Comparison of ENCODE assay signal across 20 cellular contexts in genomic region chr21:29730281-29730680, GRCh38.
DNase-seq lines count a peak whose midpoint lies in the region; ATAC-seq, FAIRE-seq and TF ChIP-seq lines count a peak whose summit lies in the region.
"Had no signal": no experiment of that assay in that cellular context is flagged by ENCODE, and none has a peak within 500 bp of the region (broad histone marks: within the 10 kb centered on the region; RNA-seq: fewer than 3 reads in every experiment).

No MANE protein-coding gene starts in this region.

- no peaks in the 10 kb centered on the region for H3K4me1 Mint-ChIP-seq in type B pancreatic cell (ENCODE audit: unreplicated experiment)
- H3K4me1 Mint-ChIP-seq: CD14-positive monocyte; CD4-positive, alpha-beta memory T cell had no signal

- no peak overlapping the region for H3K4ac ChIP-seq in IMR-90 (ENCODE audit: low read depth, low read length)

- no peaks in the 10 kb centered on the region for H3K36me3 Mint-ChIP-seq in type B pancreatic cell
- H3K36me3 Mint-ChIP-seq: CD14-positive monocyte; CD4-positive, alpha-beta memory T cell had no signal

- no peak for TF ChIP-seq RAD21 in IMR-90 (IDR thresholded peaks at IDR 0.05; ENCODE audit: low read length)

- H2BK20ac ChIP-seq in IMR-90 (ENCODE audit: low read depth, low read length): no peak overlapping the region

- no peaks in the 10 kb centered on the region for H3K9me3 ChIP-seq in IMR-90 (ENCODE audit: control insufficient read depth, insufficient read depth, low read length)
- H3K9me3 ChIP-seq in small intestine (ENCODE audit: control insufficient read depth, low read depth): no peaks in the 10 kb centered on the region
- H3K9me3 ChIP-seq: BLaER1 had no signal

- no peaks in the 10 kb centered on the region; the same call in 1 of the 2 replicates for H3K27me3 ChIP-seq in IMR-90 (ENCODE audit: control insufficient read depth, insufficient read depth, low read length)
- no peaks in the 10 kb centered on the region for H3K27me3 ChIP-seq in small intestine (ENCODE audit: control insufficient read depth in 2 of 2, insufficient read depth in 2 of 2, low read length in 2 of 2)
- H3K27me3 ChIP-seq: BLaER1 had no signal

- no peak overlapping the region for H3K27ac Mint-ChIP-seq in type B pancreatic cell
- H3K27ac Mint-ChIP-seq: CD14-positive monocyte; CD4-positive, alpha-beta memory T cell; HFFc6 had no signal

- no peak overlapping the region for H2BK120ac ChIP-seq in IMR-90 (ENCODE audit: low read depth, low read length)

- H2AK9ac ChIP-seq in IMR-90 (replicated peaks; ENCODE audit: low read depth, low read length, poor library complexity): no peak overlapping the region

- H3K79me1 ChIP-seq in IMR-90 (ENCODE audit: low read depth in 1 of 2, low read length in 2 of 2): no peaks in the 10 kb centered on the region

- ATAC-seq in IMR-90 (ENCODE audit: low read depth): peak; percentile 27; the same call in 1 of the 2 replicates
- ATAC-seq: HCT116, HepG2 had no signal

- no peak overlapping the region for H3K4me2 ChIP-seq in IMR-90 (ENCODE audit: low read depth, low read length)
- H3K4me2 ChIP-seq: BLaER1 had no signal

- in situ Hi-C loops in IMR-90 (cut with MboI; ENCODE audit: low sequenced_read_pairs): no loop called here

- no peak overlapping the region for H4K5ac ChIP-seq in IMR-90 (ENCODE audit: low read depth, low read length)

- H2BK15ac ChIP-seq in IMR-90 (ENCODE audit: low read depth, low read length): no peak overlapping the region

- no peak overlapping the region for H2BK5ac ChIP-seq in IMR-90 (ENCODE audit: low read depth, low read length, poor library complexity, severe bottlenecking)

- no TSS peak for BruUV-seq in IMR-90 (replicated peaks; lab: Mats Ljungman, UMichigan)

- no peak overlapping the region for H3K23ac ChIP-seq in IMR-90 (ENCODE audit: low read depth, low read length)

- no peaks in the 10 kb centered on the region for H4K20me1 ChIP-seq in IMR-90 (ENCODE audit: insufficient read depth, low read length)
- H4K20me1 ChIP-seq: BLaER1 had no signal

- dilution Hi-C loops in IMR-90 (cut with HindIII; ENCODE audit: low sequenced_read_pairs, unreplicated experiment): no loop called here

- no peak for TF ChIP-seq POLR2A in IMR-90 (IDR thresholded peaks at IDR 0.05; ENCODE audit: low read depth, low read length)

- no peak for FAIRE-seq in small intestine (lab: Jason Lieb, UNC)
- FAIRE-seq: HepG2 had no signal

- H3K4me3 Mint-ChIP-seq in type B pancreatic cell: no peak overlapping the region
- H3K4me3 Mint-ChIP-seq: CD14-positive monocyte; CD4-positive, alpha-beta memory T cell; HFFc6 had no signal

- H4K8ac ChIP-seq in IMR-90 (ENCODE audit: low read depth in 2 of 2, low read length in 2 of 2): no peak overlapping the region

- H2AK5ac ChIP-seq in IMR-90 (ENCODE audit: low read depth, low read length): no peak overlapping the region

- H3K4me1 ChIP-seq in IMR-90 (ENCODE audit: control insufficient read depth, insufficient read depth, low read length): no peaks in the 10 kb centered on the region
- no peaks in the 10 kb centered on the region for H3K4me1 ChIP-seq in small intestine (ENCODE audit: control insufficient read depth in 2 of 2, insufficient read depth in 1 of 2, low read depth in 1 of 2, low read length in 1 of 2)
- H3K4me1 ChIP-seq: BLaER1 had no signal

- CTCF ChIA-PET in AG04449 (lab: Yijun Ruan, JAX) (no interaction called here), IMR-90 (lab: Yijun Ruan, JAX) (no interaction called here)

- H3K9ac ChIP-seq in IMR-90 (ENCODE audit: low read depth, low read length): no peak overlapping the region
- H3K9ac ChIP-seq: BLaER1 had no signal

- no peak overlapping the region for H3K56ac ChIP-seq in IMR-90 (ENCODE audit: extremely low read depth, insufficient read depth, low read length)

- H3K18ac ChIP-seq in IMR-90 (ENCODE audit: low read depth, low read length): no peak overlapping the region

- H3K9me3 Mint-ChIP-seq in type B pancreatic cell: peaks cover 8% of the 10 kb centered on the region

- POLR2A ChIA-PET in AG04449 (lab: Yijun Ruan, JAX): no interaction called here
- POLR2A ChIA-PET in IMR-90 (lab: Charles Lee; ENCODE audit: unreplicated experiment): no interaction called here

- H3K9me1 ChIP-seq in IMR-90 (ENCODE audit: insufficient read depth, low read length): no peaks in the 10 kb centered on the region

- intact Hi-C loops in IMR-90 (cut with micrococcal nuclease): no loop called here

- H3K14ac ChIP-seq in IMR-90 (replicated peaks; ENCODE audit: low read depth, low read length): no peak overlapping the region

- H3K4me3 ChIP-seq in AG04449 (ENCODE audit: low read depth, low read length): no peak overlapping the region
- no peak overlapping the region for H3K4me3 ChIP-seq in IMR-90 (ENCODE audit: insufficient read depth, low read depth, low read length)
- no peak overlapping the region for H3K4me3 ChIP-seq in small intestine (ENCODE audit: low read depth in 1 of 2, low read length in 2 of 2)
- H3K4me3 ChIP-seq: BLaER1 had no signal

- H3K27ac ChIP-seq in IMR-90 (ENCODE audit: insufficient read depth, low read length) (no peak overlapping the region), small intestine (ENCODE audit: low read depth in 1 of 2, low read length in 1 of 2) (no peak overlapping the region)
- H3K27ac ChIP-seq: BLaER1 had no signal

- H3K27me3 Mint-ChIP-seq in type B pancreatic cell: no peaks in the 10 kb centered on the region

- H4K91ac ChIP-seq in IMR-90 (ENCODE audit: insufficient read depth, low read depth, low read length): no peak overlapping the region

- peak; percentile 19 for DNase-seq in AG04449 (ENCODE audit: low read depth, low spot score)
- no peak for DNase-seq in IMR-90
- peak; percentile 38 for DNase-seq in astrocyte of the hippocampus (ENCODE audit: low read depth, low spot score)
- peak; percentile 20 for DNase-seq in iris pigment epithelial cell (ENCODE audit: low read depth)
- no peak for DNase-seq in small intestine
- DNase-seq in dedifferentiated amniotic fluid mesenchymal stem cell (ENCODE audit: extremely low spot score): no peak
- no peak for DNase-seq in type B pancreatic cell (ENCODE audit: extremely low spot score, unreplicated experiment)
- no peak for DNase-seq in 8988T
- DNase-seq: AML-193; CD4-positive, alpha-beta memory T cell; DMS153; DMS79; GF-D8; GOT3; H7; HFFc6 had no signal

- H3K36me3 ChIP-seq in IMR-90 (ENCODE audit: control insufficient read depth, insufficient read depth, low read length) (no peaks in the 10 kb centered on the region), small intestine (ENCODE audit: control insufficient read depth in 2 of 2, insufficient read depth in 2 of 2, low read length in 2 of 2) (no peaks in the 10 kb centered on the region)
- H3K36me3 ChIP-seq: BLaER1 had no signal

- WGBS in IMR-90 (ENCODE audit: extremely low coverage in 2 of 2, insufficient read length in 1 of 2), 2 experiments: no CpG with 5 or more reads among the region's 1 CpG
- WGBS in small intestine, 3 donors: 78 to 81% (median 80%) methylated on average over 1 of the region's 1 CpG

- TF ChIP-seq CTCF in AG04449 (IDR thresholded peaks at IDR 0.05; ENCODE audit: insufficient read depth, low read length, missing control alignments) (no peak), IMR-90 (conservative IDR thresholded peaks at IDR 0.05; ENCODE audit: low read depth, low read length) (no peak), type B pancreatic cell (conservative IDR thresholded peaks at IDR 0.05) (no peak)

- H2AFZ ChIP-seq in IMR-90 (replicated peaks; ENCODE audit: low read length, poor library complexity): no peak overlapping the region

TF ChIP-seq in IMR-90, 13 proteins besides CTCF, POLR2A, EP300 and RAD21:
- TF ChIP-seq SMC3 (IDR thresholded peaks at IDR 0.05; ENCODE audit: low read depth, low read length) (no peak), RFX5 (IDR thresholded peaks at IDR 0.05; ENCODE audit: low read depth, low read length) (no peak), MAZ (IDR thresholded peaks at IDR 0.05; ENCODE audit: borderline replicate concordance, low read depth, low read length) (no peak), CEBPB (IDR thresholded peaks at IDR 0.05; ENCODE audit: low read depth, low read length) (no peak), CHD1 (IDR thresholded peaks at IDR 0.05; ENCODE audit: low read depth, low read length) (no peak), FOS (IDR thresholded peaks at IDR 0.05; ENCODE audit: low read depth, low read length) (no peak), NFE2L2 (IDR thresholded peaks at IDR 0.05; ENCODE audit: low read depth, low read length) (no peak), BHLHE40 (IDR thresholded peaks at IDR 0.05; ENCODE audit: low read depth, low read length) (no peak), MXI1 (IDR thresholded peaks at IDR 0.05; ENCODE audit: borderline replicate concordance, low read depth, low read length) (no peak), MAFK (IDR thresholded peaks at IDR 0.05; ENCODE audit: low read depth, low read length) (no peak), RCOR1 (IDR thresholded peaks at IDR 0.05; ENCODE audit: insufficient replicate concordance, low read length) (no peak)
- TF ChIP-seq, protein P1, sequence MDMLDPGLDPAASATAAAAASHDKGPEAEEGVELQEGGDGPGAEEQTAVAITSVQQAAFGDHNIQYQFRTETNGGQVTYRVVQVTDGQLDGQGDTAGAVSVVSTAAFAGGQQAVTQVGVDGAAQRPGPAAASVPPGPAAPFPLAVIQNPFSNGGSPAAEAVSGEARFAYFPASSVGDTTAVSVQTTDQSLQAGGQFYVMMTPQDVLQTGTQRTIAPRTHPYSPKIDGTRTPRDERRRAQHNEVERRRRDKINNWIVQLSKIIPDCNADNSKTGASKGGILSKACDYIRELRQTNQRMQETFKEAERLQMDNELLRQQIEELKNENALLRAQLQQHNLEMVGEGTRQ (IDR thresholded peaks at IDR 0.05; ENCODE audit: low read depth, low read length): no peak
- TF ChIP-seq, protein P2, sequence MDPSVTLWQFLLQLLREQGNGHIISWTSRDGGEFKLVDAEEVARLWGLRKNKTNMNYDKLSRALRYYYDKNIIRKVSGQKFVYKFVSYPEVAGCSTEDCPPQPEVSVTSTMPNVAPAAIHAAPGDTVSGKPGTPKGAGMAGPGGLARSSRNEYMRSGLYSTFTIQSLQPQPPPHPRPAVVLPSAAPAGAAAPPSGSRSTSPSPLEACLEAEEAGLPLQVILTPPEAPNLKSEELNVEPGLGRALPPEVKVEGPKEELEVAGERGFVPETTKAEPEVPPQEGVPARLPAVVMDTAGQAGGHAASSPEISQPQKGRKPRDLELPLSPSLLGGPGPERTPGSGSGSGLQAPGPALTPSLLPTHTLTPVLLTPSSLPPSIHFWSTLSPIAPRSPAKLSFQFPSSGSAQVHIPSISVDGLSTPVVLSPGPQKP (IDR thresholded peaks at IDR 0.05; ENCODE audit: borderline replicate concordance, low read depth, low read length): no peak

Comparison
In these comparisons a context has a peak if more than half of its experiments do, and no peak if none do; other contexts are left out.
1. DNase-seq: peak in AG04449 (single experiment), astrocyte of the hippocampus (single experiment) and iris pigment epithelial cell (single experiment); none in IMR-90 (single experiment), small intestine (single experiment), dedifferentiated amniotic fluid mesenchymal stem cell (single experiment), type B pancreatic cell (single experiment) and 8988T (single experiment).